In the genomic region with DNA sequence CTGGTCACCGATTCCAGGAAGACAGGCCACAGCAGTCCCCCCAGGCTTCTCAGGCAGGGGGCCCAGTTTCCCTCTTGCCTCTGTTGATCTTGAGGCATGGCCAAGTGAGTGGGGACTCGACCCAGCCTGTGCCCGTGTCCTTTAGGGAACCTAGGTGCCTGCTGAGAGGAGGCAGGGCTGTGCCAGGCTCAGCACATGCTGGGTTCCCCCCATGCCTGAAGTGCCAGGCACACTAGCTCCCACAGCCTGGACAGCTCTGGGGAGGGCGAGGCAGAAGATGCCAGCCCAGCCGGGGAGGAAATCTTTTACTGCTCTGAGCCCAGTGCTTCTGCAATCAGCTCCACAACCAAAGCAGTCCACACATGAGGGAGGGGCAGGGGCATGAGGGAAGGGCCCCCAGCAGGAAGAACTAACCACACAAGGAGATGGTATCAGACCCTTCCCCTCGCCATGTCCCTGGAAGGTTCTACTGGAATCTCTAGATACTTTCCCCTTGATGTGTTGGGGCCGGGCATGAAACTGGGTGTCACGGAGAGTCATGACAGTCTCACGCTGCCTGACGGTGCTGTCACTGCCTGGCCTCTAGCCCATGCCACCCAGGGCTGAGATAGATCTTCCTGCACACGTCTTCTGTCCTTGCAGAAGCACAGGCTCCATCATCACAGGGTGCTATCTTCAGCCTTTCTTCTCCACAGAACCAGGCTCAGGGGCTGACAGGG, we compare ENCODE assay signal across 9 cellular contexts. TPM values are rescaled to one million over a fixed set of nuclear protein-coding genes. Genes with fewer than 3 reads are reported as not detected.
DNase-seq lines count a peak whose midpoint lies in the region; ATAC-seq and TF ChIP-seq lines count a peak whose summit lies in the region.
"Had no signal": no experiment of that assay in that cellular context is flagged by ENCODE, and none has a peak within 500 bp of the region (broad histone marks: within the 10 kb centered on the region; RNA-seq: fewer than 3 reads in every experiment).

No MANE protein-coding gene starts in this region.

- 0 out of 2 replicates have a peak, but pooled peaks cover 7% of the 10 kb centered on the region for H4K20me1 ChIP-seq in GM23338 (replicated peaks; ENCODE audit: insufficient read depth)

- H3K4me3 ChIP-seq in GM23338, result no peak overlapping the region
- H3K4me3 ChIP-seq in skeletal muscle satellite cell (ENCODE audit: low read length), result peak overlapping the region; percentile 5

- no peaks in the 10 kb centered on the region for H3K9me3 ChIP-seq in skeletal muscle satellite cell (replicated peaks; ENCODE audit: low read length)

- H3K4me3 Mint-ChIP-seq in GM23338, result no peak overlapping the region
- peak overlapping the region; percentile 52 for H3K4me3 Mint-ChIP-seq in activated CD4-positive, alpha-beta memory T cell treated with anti-CD3 and anti-CD28 coated beads for 36 hours

- CTCF ChIA-PET in activated CD4-positive, alpha-beta memory T cell treated with anti-CD3 and anti-CD28 coated beads for 36 hours (lab: Charles Lee), result interaction anchor here (1.1 to 4.0 kb wide), 10 partner anchors 9 to 215 kb away, joined by 3 to 23 read pairs (median 7); a partner anchor contains a TSS

- no peak overlapping the region for H3K27ac ChIP-seq in GM23338 (ENCODE audit: low read depth)

- H3K36me3 ChIP-seq in GM23338 (ENCODE audit: insufficient read depth) (no peaks in the 10 kb centered on the region), skeletal muscle satellite cell (ENCODE audit: insufficient read depth, low read length) (no peaks in the 10 kb centered on the region)

- H3K4me1 ChIP-seq in GM23338 (ENCODE audit: insufficient read depth), result peaks cover 15% of the 10 kb centered on the region
- H3K4me1 ChIP-seq in skeletal muscle satellite cell (ENCODE audit: control insufficient read depth, insufficient read depth, low read length), result peaks cover 64% of the 10 kb centered on the region

- ATAC-seq in GM23338 (no peak), left cardiac atrium (peak; percentile 57 to 59), GM19452 (IDR thresholded peaks at IDR 0.05; ENCODE audit: unreplicated experiment) (no peak)

- TF ChIP-seq CTCF in GM23338 (conservative IDR thresholded peaks at IDR 0.05; ENCODE audit: low read depth in 2 of 2), result no peak

- H3K27ac Mint-ChIP-seq in GM23338, result peak overlapping the region; percentile 91
- peak overlapping the region; percentile 79 for H3K27ac Mint-ChIP-seq in activated CD4-positive, alpha-beta memory T cell treated with anti-CD3 and anti-CD28 coated beads for 36 hours

- H3F3A ChIP-seq in GM23338 (replicated peaks; ENCODE audit: low read depth), result no peaks in the 10 kb centered on the region

- H3K36me3 Mint-ChIP-seq in GM23338 (ENCODE audit: low read depth), result no peaks in the 10 kb centered on the region; the same call in 2 of the 3 replicates
- no peaks in the 10 kb centered on the region for H3K36me3 Mint-ChIP-seq in activated CD4-positive, alpha-beta memory T cell treated with anti-CD3 and anti-CD28 coated beads for 36 hours

- H3K9ac ChIP-seq in skeletal muscle satellite cell (ENCODE audit: low read depth, low read length), result no peak overlapping the region

- DNase-seq in GM23338 (ENCODE audit: low spot score) (no peak), left cardiac atrium (peak; percentile 59), NCI-H2107 treated with DMSO at 0.1 percent for 48 hours (lab: John Stamatoyannopoulos, UW; ENCODE audit: unreplicated experiment) (no peak), H4 (ENCODE audit: low spot score) (no peak)
- peak; percentile 53 for DNase-seq in activated CD4-positive, alpha-beta memory T cell treated with anti-CD3 and anti-CD28 coated beads for 36 hours
- DNase-seq in stimulated activated CD4-positive, alpha-beta T cell treated with anti-CD3 and anti-CD28 coated beads, Interleukin-2, amount 100 ng/mL, for 48 hours, result no peak
- DNase-seq: NCI-H1092 had no signal

- H3K4me2 ChIP-seq in GM23338 (no peak overlapping the region), skeletal muscle satellite cell (ENCODE audit: low read length) (peak overlapping the region; percentile 36)

- peaks cover 18% of the 10 kb centered on the region; the same call in 1 of the 2 replicates for H3K79me2 ChIP-seq in GM23338 (replicated peaks; ENCODE audit: insufficient read depth)

- intact Hi-C loops in activated CD4-positive, alpha-beta memory T cell treated with anti-CD3 and anti-CD28 coated beads for 36 hours (cut with micrococcal nuclease), result no loop called here
- intact Hi-C loops in left cardiac atrium (cut with DNase I), result loop anchor here in 1 of 2 donors (10.0 kb wide), 1 partner anchor 60 kb away; no protein-coding TSS in a partner anchor

- peaks cover 51% of the 10 kb centered on the region for H3K4me1 Mint-ChIP-seq in GM23338
- H3K4me1 Mint-ChIP-seq in activated CD4-positive, alpha-beta memory T cell treated with anti-CD3 and anti-CD28 coated beads for 36 hours (ENCODE audit: low read depth), result peaks cover 36% of the 10 kb centered on the region

- no peak overlapping the region for H2AFZ ChIP-seq in GM23338

- no peaks in the 10 kb centered on the region for H3K9me2 ChIP-seq in GM23338 (ENCODE audit: insufficient read depth)

- no peaks in the 10 kb centered on the region for H3K9me3 Mint-ChIP-seq in GM23338
- no peaks in the 10 kb centered on the region for H3K9me3 Mint-ChIP-seq in activated CD4-positive, alpha-beta memory T cell treated with anti-CD3 and anti-CD28 coated beads for 36 hours

- H3K27me3 ChIP-seq in GM23338 (ENCODE audit: insufficient read depth) (no peaks in the 10 kb centered on the region), skeletal muscle satellite cell (ENCODE audit: control insufficient read depth, insufficient read depth, low read length) (no peaks in the 10 kb centered on the region)

- peaks cover 8% of the 10 kb centered on the region for H3K27me3 Mint-ChIP-seq in GM23338 (ENCODE audit: insufficient read depth, low read depth, poor library complexity)
- H3K27me3 Mint-ChIP-seq in activated CD4-positive, alpha-beta memory T cell treated with anti-CD3 and anti-CD28 coated beads for 36 hours, result no peaks in the 10 kb centered on the region

- POLR2A ChIA-PET in activated CD4-positive, alpha-beta memory T cell treated with anti-CD3 and anti-CD28 coated beads for 36 hours (lab: Charles Lee), result interaction anchor here (0.6 to 1.4 kb wide), 4 partner anchors 11 to 25 kb away, joined by 3 to 7 read pairs (median 4); a partner anchor contains a TSS

TF ChIP-seq in GM23338, 12 proteins besides CTCF, POLR2A, EP300 and RAD21 (continues in another document):
- TF ChIP-seq NANOG (IDR thresholded peaks at IDR 0.05; ENCODE audit: borderline replicate concordance), result no peak
- no peak for TF ChIP-seq POLR2AphosphoS5 (IDR thresholded peaks at IDR 0.05; ENCODE audit: low read depth)
- no peak for TF ChIP-seq JUNB (IDR thresholded peaks at IDR 0.05; ENCODE audit: unreplicated experiment)

RNA-seq across cellular contexts. Expression of a gene that starts 25.5 kb away (rescaled TPM):
- total RNA-seq in GM23338 (2014; rRNA removed; shearing (Covaris generic)), result 23.9 and 37.5 TPM in 2 replicates
- 16.7 and 18.3 TPM in 2 replicates for polyA plus RNA-seq in GM23338 (2016; fragmentation: Nextera tagmentation; extraction: Ambion mirVana)
- total RNA-seq in activated CD4-positive, alpha-beta memory T cell treated with anti-CD3 and anti-CD28 coated beads for 36 hours, result 10 to 100 TPM; 46.3 to 47.1 TPM
- 100 to 1,000 TPM; 179 to 190 TPM for total RNA-seq in left cardiac atrium
- total RNA-seq in skeletal muscle satellite cell (2012; rRNA removed), result 19.9 and 29.2 TPM in 2 replicates
- 8.4 and 10.1 TPM in 2 replicates for total RNA-seq in H4 (2014; rRNA removed; shearing (Covaris generic))

Comparison
In these comparisons a context has a peak if more than half of its experiments do, and no peak if none do; other contexts are left out.
1. ATAC-seq: peak in left cardiac atrium (2 of 2); none in GM23338 (single experiment) and GM19452 (single experiment).
2. DNase-seq: peak in activated CD4-positive, alpha-beta memory T cell treated with anti-CD3 and anti-CD28 coated beads for 36 hours (single experiment) and left cardiac atrium (single experiment); none in GM23338 (single experiment), NCI-H2107 treated with DMSO at 0.1 percent for 48 hours (single experiment), H4 (single experiment) and stimulated activated CD4-positive, alpha-beta T cell treated with anti-CD3 and anti-CD28 coated beads, Interleukin-2, amount 100 ng/mL, for 48 hours (0 of 2).